In genomic region chr18:7232218-7232617, GRCh38 we compare ENCODE assay signal across 25 cellular contexts. TPM values are rescaled to one million over a fixed set of nuclear protein-coding genes. Genes with fewer than 3 reads are reported as not detected.
DNase-seq lines count a peak whose midpoint lies in the region; ATAC-seq, FAIRE-seq and TF ChIP-seq lines count a peak whose summit lies in the region.
"Had no signal": no experiment of that assay in that cellular context is flagged by ENCODE, and none has a peak within 500 bp of the region (broad histone marks: within the 10 kb centered on the region; RNA-seq: fewer than 3 reads in every experiment).

No MANE protein-coding gene starts in this region.

- DNase-seq in NCI-H2196 (lab: John Stamatoyannopoulos, UW; ENCODE audit: unreplicated experiment) (peak; percentile 24), NCI-H2196 treated with DMSO at 0.1 percent for 48 hours (lab: John Stamatoyannopoulos, UW; ENCODE audit: unreplicated experiment) (no peak), LNCaP clone FGC (ENCODE audit: low read depth) (peak; percentile 63), pancreas (no peak), urothelium cell line (ENCODE audit: low spot score) (no peak)
- no peak for DNase-seq in stimulated activated CD4-positive, alpha-beta T cell treated with anti-CD3 and anti-CD28 coated beads, Interleukin-4, amount 100 ng/mL, for 1 hour
- DNase-seq in activated CD4-positive, CD25-positive, alpha-beta regulatory T cell treated with anti-CD3 and anti-CD28 coated beads, Interleukin-2, amount 50 U/mL, for 72 hours: no peak
- DNase-seq: AML-193; Caco-2; CD4-positive, alpha-beta T cell; DMS153; DND-41; EL; GM23248 had no signal

- ATAC-seq in pancreas: peak; percentile 38 to 80 (median 55)
- ATAC-seq: A549, GM12878 had no signal

- H3K27ac ChIP-seq in pancreas: no peak overlapping the region
- H3K27ac ChIP-seq: 22Rv1, A549, C4-2B, GM23248 had no signal

- H3K9me3 ChIP-seq in pancreas: no peaks in the 10 kb centered on the region
- H3K9me3 ChIP-seq: A549, Caco-2, HAP-1 had no signal

- intact Hi-C loops in pancreas (cut with DNase I): no loop called here

- no peak for FAIRE-seq in pancreas (lab: Jason Lieb, UNC)
- peak; percentile 58 for FAIRE-seq in urothelium cell line (lab: Jason Lieb, UNC)
- FAIRE-seq: A549, D721Med, GM12878, GM19239 had no signal

- TF ChIP-seq CTCF in LNCaP clone FGC (IDR thresholded peaks at IDR 0.05; ENCODE audit: control insufficient read depth, extremely low read depth, insufficient read depth) (no peak), pancreas (IDR thresholded peaks at IDR 0.05) (no peak)

- H3K4me3 ChIP-seq in LNCaP clone FGC (ENCODE audit: low read depth, low read length) (no peak overlapping the region), pancreas (no peak overlapping the region)
- H3K4me3 ChIP-seq: A549, GM12878, GM23248, HAP-1 had no signal

- no peaks in the 10 kb centered on the region for H3K27me3 ChIP-seq in pancreas

- H3K36me3 ChIP-seq in pancreas: no peaks in the 10 kb centered on the region
- H3K36me3 ChIP-seq: HAP-1 had no signal

- H3K4me1 ChIP-seq in pancreas: no peaks in the 10 kb centered on the region
- H3K4me1 ChIP-seq: A549, Caco-2, HAP-1 had no signal

- 49 to 56% methylated on average over 3 of the region's 3 CpGs for WGBS in pancreas, 2 donors

RNA-seq across cellular contexts. Expression of gene LRRC30, which starts 1.3 kb away (rescaled TPM):
- total RNA-seq in pancreas: not detected
- polyA plus RNA-seq in pancreas: not detected
- total RNA-seq: Caco-2; CD4-positive, alpha-beta T cell; G401; GM12878; GM23248; H4; HT-29 had no signal
- polyA plus RNA-seq: A549, BJ, GM12878, GM23248 had no signal

Comparison
In these comparisons a context has a peak if more than half of its experiments do, and no peak if none do; other contexts are left out.
1. DNase-seq: peak in NCI-H2196 (single experiment) and LNCaP clone FGC (single experiment); none in NCI-H2196 treated with DMSO at 0.1 percent for 48 hours (single experiment), pancreas (0 of 6), urothelium cell line (single experiment), stimulated activated CD4-positive, alpha-beta T cell treated with anti-CD3 and anti-CD28 coated beads, Interleukin-4, amount 100 ng/mL, for 1 hour (single experiment) and activated CD4-positive, CD25-positive, alpha-beta regulatory T cell treated with anti-CD3 and anti-CD28 coated beads, Interleukin-2, amount 50 U/mL, for 72 hours (single experiment).